15 cellular contexts compared by ENCODE assay signal in genomic region chr5:158284242-158284641, GRCh38.
A peak's percentile ranks its signal among the peaks of the same experiment; 100 is the strongest.
DNase-seq lines count a peak whose midpoint lies in the region; ATAC-seq, FAIRE-seq and TF ChIP-seq lines count a peak whose summit lies in the region.
"Had no signal": no experiment of that assay in that cellular context is flagged by ENCODE, and none has a peak within 500 bp of the region (broad histone marks: within the 10 kb centered on the region; RNA-seq: fewer than 3 reads in every experiment).

No MANE protein-coding gene starts in this region.

- H3K79me2 ChIP-seq in OCI-LY7 (ENCODE audit: insufficient read depth, low read depth, low read length), result no peaks in the 10 kb centered on the region
- no peaks in the 10 kb centered on the region for H3K79me2 ChIP-seq in H1 (ENCODE audit: control insufficient read depth in 1 of 2, insufficient read depth in 2 of 2, low read length in 2 of 2)

- intact Hi-C loops in OCI-LY7 (cut with micrococcal nuclease; ENCODE audit: unreplicated experiment) (loop anchor here (5.0 to 10.0 kb wide), 3 partner anchors 393 to 818 kb away; no protein-coding TSS in a partner anchor), kidney (cut with DNase I) (no loop called here)
- intact Hi-C loops in CD8-positive, alpha-beta T cell (cut with DNase I, micrococcal nuclease), result no loop called here

- peaks cover 10% of the 10 kb centered on the region for H3K4me1 Mint-ChIP-seq in type B pancreatic cell (ENCODE audit: unreplicated experiment)
- H3K4me1 Mint-ChIP-seq in CD8-positive, alpha-beta T cell (ENCODE audit: low read depth), result no peaks in the 10 kb centered on the region
- H3K4me1 Mint-ChIP-seq: CD8-positive, alpha-beta memory T cell had no signal

- POLR2A ChIA-PET in OCI-LY7 (lab: Charles Lee), result interaction anchor here (0.6 to 2.1 kb wide), 3 partner anchors 88 to 119 kb away, joined by 3 to 5 read pairs (median 3); no protein-coding TSS in a partner anchor
- POLR2A ChIA-PET in H1 (lab: Charles Lee; ENCODE audit: partially characterized antibody), result no interaction called here
- POLR2A ChIA-PET in CD8-positive, alpha-beta T cell (lab: Charles Lee), result no interaction called here

- H2BK20ac ChIP-seq in H1 (ENCODE audit: low read length), result no peak overlapping the region

- no peaks in the 10 kb centered on the region for H3K9me2 ChIP-seq in OCI-LY7 (ENCODE audit: insufficient read depth, low read length)

- peaks cover 5% of the 10 kb centered on the region for H3K9me3 Mint-ChIP-seq in type B pancreatic cell
- no peaks in the 10 kb centered on the region for H3K9me3 Mint-ChIP-seq in CD8-positive, alpha-beta T cell
- H3K9me3 Mint-ChIP-seq: CD8-positive, alpha-beta memory T cell had no signal

- H3K9me3 ChIP-seq in OCI-LY7 (ENCODE audit: low read length) (peaks cover 20% of the 10 kb centered on the region; the same call in 1 of the 2 replicates), H1 (ENCODE audit: insufficient read depth in 2 of 2, low read depth in 1 of 2, low read length in 1 of 2) (no peaks in the 10 kb centered on the region), kidney (ENCODE audit: control insufficient read depth in 1 of 2, low read length in 2 of 2) (no peaks in the 10 kb centered on the region)
- H3K9me3 ChIP-seq in CD8-positive, alpha-beta T cell (ENCODE audit: low read length), result no peaks in the 10 kb centered on the region

- no peak overlapping the region for H2BK12ac ChIP-seq in H1 (ENCODE audit: low read depth, low read length)

- CTCF ChIA-PET in OCI-LY7 (lab: Charles Lee; ENCODE audit: unreplicated experiment), result interaction anchor here (1.2 kb wide), 1 partner anchor 108 kb away, joined by 3 read pairs; no protein-coding TSS in a partner anchor
- CTCF ChIA-PET in H1 (lab: Charles Lee; ENCODE audit: partially characterized antibody), result interaction anchor here (1.4 to 1.8 kb wide), 2 partner anchors 16 to 125 kb away, joined by 3 to 4 read pairs; no protein-coding TSS in a partner anchor
- CTCF ChIA-PET in CD8-positive, alpha-beta T cell (lab: Charles Lee), result no interaction called here

- H3K4me2 ChIP-seq in OCI-LY7 (ENCODE audit: low read length) (peak overlapping the region; percentile 46), H1 (ENCODE audit: insufficient read depth in 1 of 2, low read depth in 2 of 2, low read length in 2 of 2) (no peak overlapping the region)

- no peak overlapping the region for H2AK5ac ChIP-seq in H1 (ENCODE audit: low read depth, low read length)

- H3K36me3 Mint-ChIP-seq in type B pancreatic cell, result no peaks in the 10 kb centered on the region
- H3K36me3 Mint-ChIP-seq in CD8-positive, alpha-beta T cell, result no peaks in the 10 kb centered on the region
- H3K36me3 Mint-ChIP-seq: CD8-positive, alpha-beta memory T cell had no signal

- H3K4ac ChIP-seq in H1 (replicated peaks; ENCODE audit: insufficient read length, low read depth, low read length), result no peak overlapping the region

- no peak overlapping the region for H4K91ac ChIP-seq in H1 (replicated peaks; ENCODE audit: insufficient read length, low read length)

- TF ChIP-seq POLR2A in H1 (IDR thresholded peaks at IDR 0.05; ENCODE audit: control extremely low read depth in 1 of 2, low read depth in 2 of 2, low read length in 2 of 2), result no peak

- ATAC-seq in CD8-positive, alpha-beta T cell, result no peak
- ATAC-seq in GM21367 (IDR thresholded peaks at IDR 0.05; ENCODE audit: unreplicated experiment), result no peak
- ATAC-seq: K562 had no signal

- H3K27me3 Mint-ChIP-seq in type B pancreatic cell, result no peaks in the 10 kb centered on the region
- no peaks in the 10 kb centered on the region for H3K27me3 Mint-ChIP-seq in CD8-positive, alpha-beta T cell (ENCODE audit: low read depth)

- H3K14ac ChIP-seq in H1 (ENCODE audit: insufficient read length), result no peak overlapping the region

- H3K4me1 ChIP-seq in OCI-LY7 (ENCODE audit: insufficient read depth, low read length, poor library complexity, severe bottlenecking), result peaks cover 32% of the 10 kb centered on the region
- no peaks in the 10 kb centered on the region for H3K4me1 ChIP-seq in H1 (replicated peaks in 1 of 4; ENCODE audit: control insufficient read depth in 3 of 4, insufficient read depth in 4 of 4, low read length in 3 of 4)
- no peaks in the 10 kb centered on the region for H3K4me1 ChIP-seq in CD8-positive, alpha-beta T cell (ENCODE audit: insufficient read depth, low read length)
- H3K4me1 ChIP-seq in kidney (ENCODE audit: control insufficient read depth in 1 of 2, insufficient read depth in 1 of 2, low read depth in 1 of 2, low read length in 2 of 2), result no peaks in the 10 kb centered on the region
- H3K4me1 ChIP-seq: Caco-2 had no signal

- H3K36me3 ChIP-seq in OCI-LY7 (ENCODE audit: insufficient read depth, low read length) (peaks cover 13% of the 10 kb centered on the region; the same call in 1 of the 2 replicates), H1 (ENCODE audit: control insufficient read depth in 2 of 4, insufficient read depth in 4 of 4, low read length in 3 of 4) (no peaks in the 10 kb centered on the region), kidney (ENCODE audit: control insufficient read depth in 1 of 2, insufficient read depth in 2 of 2, low read length in 2 of 2) (no peaks in the 10 kb centered on the region)
- no peaks in the 10 kb centered on the region for H3K36me3 ChIP-seq in CD8-positive, alpha-beta T cell (ENCODE audit: insufficient read depth, low read length)

- H2BK15ac ChIP-seq in H1 (ENCODE audit: low read length), result no peak overlapping the region

- TF ChIP-seq CTCF in OCI-LY7 (conservative IDR thresholded peaks at IDR 0.05; ENCODE audit: low read length) (peak; percentile 58), H1 (IDR thresholded peaks at IDR 0.05; ENCODE audit: control extremely low read depth in 1 of 3, insufficient read depth in 1 of 3, low read depth in 1 of 3, low read length in 3 of 3) (peak in 2 of 3 experiments; percentile 20 to 32; a peak in 2 of 4 replicates), type B pancreatic cell (conservative IDR thresholded peaks at IDR 0.05) (peak; percentile 28), kidney (IDR thresholded peaks at IDR 0.05; ENCODE audit: borderline replicate concordance, extremely low read depth, insufficient read depth) (no peak)
- TF ChIP-seq CTCF in CD8-positive, alpha-beta T cell (IDR thresholded peaks at IDR 0.05), result no peak

- TF ChIP-seq RAD21 in H1 (IDR thresholded peaks at IDR 0.05 in 1 of 2, conservative IDR thresholded peaks at IDR 0.05 in 1 of 2; ENCODE audit: low read depth in 2 of 2, low read length in 2 of 2), result no peak

- BruUV-seq in OCI-LY7 (replicated peaks; lab: Mats Ljungman, UMichigan), result no TSS peak

- H4K20me1 ChIP-seq in OCI-LY7 (ENCODE audit: insufficient read depth, low read length) (no peaks in the 10 kb centered on the region), H1 (replicated peaks in 1 of 2; ENCODE audit: control insufficient read depth in 1 of 2, insufficient read depth in 2 of 2, low read length in 2 of 2) (no peaks in the 10 kb centered on the region)

- H4K8ac ChIP-seq in H1 (ENCODE audit: extremely low read depth, insufficient read depth, low read length), result no peak overlapping the region

- no peaks in the 10 kb centered on the region for H3K27me3 ChIP-seq in H1 (replicated peaks in 1 of 4; ENCODE audit: control insufficient read depth in 3 of 4, extremely low read depth in 1 of 4, insufficient read depth in 3 of 4, low read length in 3 of 4)
- H3K27me3 ChIP-seq in CD8-positive, alpha-beta T cell (ENCODE audit: insufficient read depth, low read length), result no peaks in the 10 kb centered on the region

- H3K9ac ChIP-seq in H1 (replicated peaks in 1 of 4; ENCODE audit: extremely low read depth in 1 of 4, low read depth in 3 of 4, low read length in 3 of 4) (no peak overlapping the region), kidney (ENCODE audit: low read length in 2 of 2) (no peak overlapping the region)

- H3K18ac ChIP-seq in H1 (ENCODE audit: extremely low read depth, low read length), result no peak overlapping the region

- H3K23me2 ChIP-seq in H1 (ENCODE audit: low read depth, low read length), result no peaks in the 10 kb centered on the region

- no peak overlapping the region for H2BK120ac ChIP-seq in H1 (replicated peaks; ENCODE audit: low read depth, low read length)

- no peak overlapping the region for H3K56ac ChIP-seq in H1 (replicated peaks; ENCODE audit: insufficient read length, low read depth, low read length)

- 91% methylated on average over 2 of the region's 2 CpGs; no CpG with 5 or more reads in 1 of the 2 experiments for WGBS in H1 (ENCODE audit: extremely low coverage in 1 of 2, insufficient coverage in 1 of 2, insufficient read length in 1 of 2, insufficient replicate concordance in 2 of 2, low coverage in 1 of 2, low lambda C conversion rate in 2 of 2, missing lambda C conversion rate in 1 of 2), 2 experiments

- TF ChIP-seq EP300 in H1 (IDR thresholded peaks at IDR 0.05; ENCODE audit: borderline replicate concordance in 1 of 2, low read depth in 2 of 2, low read length in 2 of 2), result no peak

- H3K4me3 Mint-ChIP-seq in type B pancreatic cell, result no peak overlapping the region
- H3K4me3 Mint-ChIP-seq in CD8-positive, alpha-beta T cell, result no peak overlapping the region
- H3K4me3 Mint-ChIP-seq: CD8-positive, alpha-beta memory T cell had no signal

- H4K5ac ChIP-seq in H1 (ENCODE audit: insufficient read length, low read depth, low read length), result no peak overlapping the region

- H2BK5ac ChIP-seq in H1 (ENCODE audit: low read depth, low read length), result no peak overlapping the region

- H3K27ac Mint-ChIP-seq in type B pancreatic cell, result no peak overlapping the region
- no peak overlapping the region for H3K27ac Mint-ChIP-seq in CD8-positive, alpha-beta T cell
- H3K27ac Mint-ChIP-seq: CD8-positive, alpha-beta memory T cell had no signal

- peak overlapping the region; percentile 82 for H3K27ac ChIP-seq in OCI-LY7 (ENCODE audit: low read depth, low read length, poor library complexity, severe bottlenecking)
- H3K27ac ChIP-seq in H1 (ENCODE audit: low read depth, low read length), result no peak overlapping the region
- H3K27ac ChIP-seq in CD8-positive, alpha-beta T cell (ENCODE audit: low read depth, low read length), result no peak overlapping the region
- H3K27ac ChIP-seq in kidney (ENCODE audit: low read depth in 2 of 2, low read length in 2 of 2), result no peak overlapping the region
- H3K27ac ChIP-seq: 22Rv1, C4-2B had no signal

- no peak overlapping the region; the same call in 1 of the 2 replicates for H2AFZ ChIP-seq in OCI-LY7 (ENCODE audit: low read length)
- H2AFZ ChIP-seq in H1 (ENCODE audit: low read length), result no peak overlapping the region

- FAIRE-seq in H1 (lab: Jason Lieb, UNC), result no peak
- FAIRE-seq in kidney (lab: Jason Lieb, UNC), result no peak
- FAIRE-seq: GM12892, K562 had no signal

- DNase-seq in DMS 273 (lab: John Stamatoyannopoulos, UW; ENCODE audit: unreplicated experiment), result peak; percentile 15
- no peak for DNase-seq in DMS 273 treated with DMSO at 0.1 percent for 48 hours (lab: John Stamatoyannopoulos, UW)
- peak; percentile 52 for DNase-seq in OCI-LY7 (ENCODE audit: low spot score)
- no peak for DNase-seq in H1 (ENCODE audit: low read depth in 1 of 2, low spot score in 2 of 2)
- DNase-seq in type B pancreatic cell (ENCODE audit: extremely low spot score, unreplicated experiment), result no peak
- DNase-seq in CD8-positive, alpha-beta T cell, result no peak
- no peak for DNase-seq in kidney
- DNase-seq: Caco-2; CD8-positive, alpha-beta memory T cell; H7 had no signal

- H3K79me1 ChIP-seq in H1 (ENCODE audit: low read depth, low read length), result no peaks in the 10 kb centered on the region; the same call in 1 of the 2 replicates

- H3K4me3 ChIP-seq in OCI-LY7 (ENCODE audit: low read depth, low read length, poor library complexity, severe bottlenecking) (no peak overlapping the region), H1 (ENCODE audit: extremely low read depth in 1 of 4, insufficient read depth in 2 of 4, low read depth in 3 of 4, low read length in 4 of 4) (no peak overlapping the region), kidney (ENCODE audit: low read length in 2 of 2) (no peak overlapping the region)
- no peak overlapping the region for H3K4me3 ChIP-seq in CD8-positive, alpha-beta T cell (ENCODE audit: low read depth, low read length)
- H3K4me3 ChIP-seq: K562 had no signal

- no peak overlapping the region for H3K23ac ChIP-seq in H1 (ENCODE audit: insufficient read length)

Comparison
In these comparisons a context has a peak if more than half of its experiments do, and no peak if none do; other contexts are left out.
1. DNase-seq: peak in DMS 273 (single experiment) and OCI-LY7 (single experiment); none in DMS 273 treated with DMSO at 0.1 percent for 48 hours (single experiment), H1 (0 of 2), type B pancreatic cell (single experiment), CD8-positive, alpha-beta T cell (0 of 7) and kidney (single experiment).
2. CTCF ChIP-seq: peak in OCI-LY7 (single experiment), H1 (2 of 3) and type B pancreatic cell (single experiment); none in CD8-positive, alpha-beta T cell (single experiment) and kidney (single experiment).